Comparison of ENCODE assay signal across 1 cellular context in genomic region chr12:8789341-8790013, GRCh38.
A peak's percentile ranks its signal among the peaks of the same experiment; 100 is the strongest.
TF ChIP-seq lines count a peak whose summit lies in the region.

No MANE protein-coding gene starts in this region.

TF ChIP-seq in WTC11, 78 proteins besides CTCF, POLR2A, EP300 and RAD21 (continued from another document):
- TF ChIP-seq ARID4B (CRISPR knock-in tag; IDR thresholded peaks at IDR 0.05; ENCODE audit: borderline replicate concordance) (0 out of 2 replicates have a peak, but pooled peaks have one; percentile 62), TEAD4 (CRISPR knock-in tag; IDR thresholded peaks at IDR 0.05) (0 out of 2 replicates have a peak, but pooled peaks have one; percentile 31)
